8 cellular contexts compared by ENCODE assay signal in genomic region chr10:100327007-100327700, GRCh38. TPM values are rescaled to one million over a fixed set of nuclear protein-coding genes. Genes with fewer than 3 reads are reported as not detected.
DNase-seq lines count a peak whose midpoint lies in the region; ATAC-seq, FAIRE-seq and TF ChIP-seq lines count a peak whose summit lies in the region.

No MANE protein-coding gene starts in this region.

- H3K9me3 ChIP-seq in A673 (ENCODE audit: low read depth, low read length, poor library complexity, severe bottlenecking) (no peaks in the 10 kb centered on the region), uterus (no peaks in the 10 kb centered on the region)

- no peaks in the 10 kb centered on the region for H3K27me3 ChIP-seq in A673 (replicated peaks; ENCODE audit: insufficient read depth, low read depth, low read length, poor library complexity)
- H3K27me3 ChIP-seq in uterus: no peaks in the 10 kb centered on the region

- peaks cover 38% of the 10 kb centered on the region in 2 donors for H3K27me3 Mint-ChIP-seq in effector memory CD8-positive, alpha-beta T cell

- no peaks in the 10 kb centered on the region for H3K9me3 Mint-ChIP-seq in effector memory CD8-positive, alpha-beta T cell

- H3K27ac Mint-ChIP-seq in effector memory CD8-positive, alpha-beta T cell: no peak overlapping the region

- TF ChIP-seq CTCF in A673 (conservative IDR thresholded peaks at IDR 0.05; ENCODE audit: low read depth, low read length) (no peak), uterus (IDR thresholded peaks at IDR 0.05) (no peak)

- CTCF ChIA-PET in A673 (lab: Charles Lee): no interaction called here

- TF ChIP-seq POLR2A in uterus (IDR thresholded peaks at IDR 0.05): no peak

- H3K4me3 ChIP-seq in A673 (ENCODE audit: low read depth, low read length, poor library complexity, severe bottlenecking): no peak overlapping the region
- H3K4me3 ChIP-seq in uterus: no peak overlapping the region

- no peak overlapping the region for H3K27ac ChIP-seq in A673 (ENCODE audit: low read depth, low read length, poor library complexity, severe bottlenecking)
- H3K27ac ChIP-seq in uterus: no peak overlapping the region

- H3K4me1 ChIP-seq in A673 (ENCODE audit: insufficient read depth, low read length, poor library complexity, severe bottlenecking) (peaks cover 18% of the 10 kb centered on the region), uterus (no peaks in the 10 kb centered on the region)

- intact Hi-C loops in A673 (cut with micrococcal nuclease; ENCODE audit: unreplicated experiment) (no loop called here), uterus (cut with DNase I; ENCODE audit: low total_unique reads) (no loop called here)

- POLR2A ChIA-PET in A673 (lab: Charles Lee; ENCODE audit: low non-redundant PET): interaction anchor here (0.5 kb wide), 1 partner anchor 20 kb away, joined by 23 read pairs; the partner anchor contains the start of gene SCD

- H3K36me3 ChIP-seq in A673 (ENCODE audit: insufficient read depth, low read length, poor library complexity, severe bottlenecking) (no peaks in the 10 kb centered on the region), uterus (no peaks in the 10 kb centered on the region)

- DNase-seq in A673 (ENCODE audit: low spot score): peak; percentile 38
- DNase-seq in GM18507 (ENCODE audit: extremely low spot score, insufficient read length, low read depth): no peak
- peak; percentile 45 for DNase-seq in NCI-H1694 (lab: John Stamatoyannopoulos, UW)
- DNase-seq in effector memory CD8-positive, alpha-beta T cell: no peak
- no peak for DNase-seq in AG08396 (ENCODE audit: low spot score)
- DNase-seq in kidney glomerular epithelial cell (lab: John Stamatoyannopoulos, UW): no peak
- DNase-seq in uterus: no peak

- H3K4me1 Mint-ChIP-seq in effector memory CD8-positive, alpha-beta T cell (ENCODE audit: low read depth in 2 of 2): no peaks in the 10 kb centered on the region

- H3K4me3 Mint-ChIP-seq in effector memory CD8-positive, alpha-beta T cell: no peak overlapping the region

- BruUV-seq in A673 (replicated peaks; lab: Mats Ljungman, UMichigan): no TSS peak

- peak; percentile 96 for ATAC-seq in HG02763 (IDR thresholded peaks at IDR 0.05; ENCODE audit: unreplicated experiment)
- ATAC-seq in effector memory CD8-positive, alpha-beta T cell (replicated peaks): peak; percentile 76

- FAIRE-seq in GM18507 (lab: Jason Lieb, UNC): peak; percentile 99

- H3K36me3 Mint-ChIP-seq in effector memory CD8-positive, alpha-beta T cell (ENCODE audit: insufficient read depth): no peaks in the 10 kb centered on the region

RNA-seq across cellular contexts. Expression of gene PKD2L1, which starts 2.9 kb away (rescaled TPM):
- total RNA-seq in A673 (2021): not detected in 2 replicates
- total RNA-seq in uterus: not detected

RNA-seq across cellular contexts. Expression of gene SCD, which starts 19.9 kb away (rescaled TPM):
- total RNA-seq in A673 (2021) (519 and 559 TPM in 2 replicates), uterus (10 to 100 TPM in 1 of 4 donors, 1 to 10 TPM in 2, under 1 TPM in 1; 0.59 to 29.8 (median 6.0) TPM)

RNA-seq across cellular contexts. Expression of gene BLOC1S2, which starts 40.7 kb away (rescaled TPM):
- total RNA-seq in A673 (2021): 48.4 and 52.5 TPM in 2 replicates
- total RNA-seq in uterus: 10 to 100 TPM in 2 of 4 donors, 1 to 10 TPM in 1, under 1 TPM in 1; 0.51 to 22.7 (median 13.3) TPM

RNA-seq across cellular contexts. Expression of gene CWF19L1, which starts 59.7 kb away (rescaled TPM):
- total RNA-seq in A673 (2021) (37.3 and 39.8 TPM in 2 replicates), uterus (10 to 100 TPM in 3 of 4 donors, 1 to 10 TPM in 1; 4.1 to 42.4 (median 29.3) TPM)

Comparison
In these comparisons a context has a peak if more than half of its experiments do, and no peak if none do; other contexts are left out.
1. DNase-seq: peak in A673 (single experiment) and NCI-H1694 (single experiment); none in GM18507 (single experiment), effector memory CD8-positive, alpha-beta T cell (0 of 3), AG08396 (single experiment), kidney glomerular epithelial cell (single experiment) and uterus (0 of 2).
2. RNA of gene SCD, which starts 19.9 kb away (total RNA-seq): 519 to 559 TPM in A673; 0.59 to 29.8 TPM in uterus; every median in the first group is over 10 times any median in the second.